In genomic region chr5:16953729-16954128, GRCh38 we compare ENCODE assay signal across 20 cellular contexts.
"Had no signal": no experiment of that assay in that cellular context is flagged by ENCODE, and none has a peak within 500 bp of the region (broad histone marks: within the 10 kb centered on the region; RNA-seq: fewer than 3 reads in every experiment).

No MANE protein-coding gene starts in this region.

- ATAC-seq: foreskin keratinocyte; gastroesophageal sphincter; heart right ventricle; left cardiac atrium; left lung; naive thymus-derived CD4-positive, alpha-beta T cell; sciatic nerve; stimulated activated naive CD8-positive, alpha-beta T cell treated with anti-CD3 and anti-CD28 coated beads, Interleukin-15, amount 100 ng/mL, for 72 hours had no signal

- DNase-seq: dermis blood vessel endothelial cell; effector memory CD4-positive, alpha-beta T cell; foreskin keratinocyte; heart right ventricle; hippocampal formation; left cardiac atrium; left lung; mammary epithelial cell; mesendoderm; midbrain; naive thymus-derived CD4-positive, alpha-beta T cell; stimulated activated CD4-positive, alpha-beta T cell treated with anti-CD3 and anti-CD28 coated beads, Interleukin-12 subunit alpha, Interleukin-12 subunit beta, amount 100 ng/mL, for 4 hours; stimulated activated CD4-positive, alpha-beta T cell treated with anti-CD3 and anti-CD28 coated beads, Interleukin-1b, Interleukin-23, amount 100 ng/mL, for 48 hours; stimulated activated CD4-positive, alpha-beta T cell treated with anti-CD3 and anti-CD28 coated beads, Interleukin-4, amount 100 ng/mL, for 1 hour; stimulated activated CD8-positive, alpha-beta memory T cell treated with anti-CD3 and anti-CD28 coated beads, Interleukin-4, amount 100 ng/mL, for 48 hours; stimulated activated naive CD4-positive, alpha-beta T cell; stimulated activated naive CD8-positive, alpha-beta T cell treated with anti-CD3 and anti-CD28 coated beads, Interleukin-15, amount 100 ng/mL, for 72 hours; trophoblast cell had no signal
